Comparison of ENCODE assay signal across 8 cellular contexts in the genomic region with DNA sequence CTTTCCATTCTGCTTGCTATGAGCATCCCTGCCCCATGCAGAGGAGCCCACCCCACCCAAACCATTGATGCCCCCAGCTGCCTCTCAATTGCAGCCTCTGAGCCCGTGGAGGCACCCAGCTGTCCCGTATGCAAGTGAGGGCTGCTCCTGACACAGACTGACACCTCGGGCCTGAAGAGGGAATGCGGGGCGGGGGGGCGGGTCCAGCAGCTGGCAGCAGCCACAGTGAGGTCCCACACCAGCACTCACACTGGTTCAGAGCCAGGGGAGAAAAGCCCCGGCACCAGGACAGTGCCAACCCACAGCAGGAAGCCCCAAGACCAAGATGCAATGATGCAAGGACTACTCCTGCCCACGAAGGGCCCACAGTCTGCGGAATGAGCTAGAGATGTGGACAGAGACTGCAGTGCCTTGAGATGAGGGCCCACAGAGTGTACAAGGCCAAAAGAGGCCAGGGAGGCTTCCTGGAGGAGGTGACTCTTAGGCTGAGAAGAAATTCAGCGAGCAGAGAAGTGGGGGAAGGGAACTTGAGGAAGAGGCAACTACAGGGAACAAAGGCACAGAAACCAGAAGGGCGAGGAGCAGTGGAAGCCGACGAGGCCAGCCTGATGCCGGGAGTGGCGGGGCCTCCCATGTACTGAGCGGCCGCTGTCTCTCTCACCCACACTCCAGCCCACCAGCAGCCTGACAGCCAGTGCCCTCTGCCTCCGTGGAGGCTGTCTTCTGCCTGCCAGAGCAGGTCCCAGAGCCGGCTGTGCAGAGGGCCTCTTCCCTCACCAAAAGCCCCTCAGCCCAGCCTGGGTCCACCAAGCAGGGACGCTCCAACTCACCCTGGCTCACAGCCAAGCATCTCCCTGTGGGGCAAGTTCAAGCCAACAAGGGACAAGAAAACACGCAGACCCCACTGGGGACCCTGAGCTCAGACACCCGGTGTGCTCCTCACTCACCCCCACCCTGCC.
A peak's percentile ranks its signal among the peaks of the same experiment; 100 is the strongest.
DNase-seq lines count a peak whose midpoint lies in the region; ATAC-seq and TF ChIP-seq lines count a peak whose summit lies in the region.

No MANE protein-coding gene starts in this region.

- H3K27ac Mint-ChIP-seq in effector memory CD8-positive, alpha-beta T cell = peak overlapping the region; percentile 95 to 99

- DNase-seq in DMS 273 (lab: John Stamatoyannopoulos, UW; ENCODE audit: unreplicated experiment) (peak; percentile 69), DMS 273 treated with DMSO at 0.1 percent for 48 hours (lab: John Stamatoyannopoulos, UW) (no peak), pons (ENCODE audit: low spot score) (peak; percentile 97), COR-L47 (lab: John Stamatoyannopoulos, UW) (no peak), DMS153 (lab: John Stamatoyannopoulos, UW) (no peak)
- peak; percentile 46 to 65 (median 57) for DNase-seq in effector memory CD8-positive, alpha-beta T cell

- TF ChIP-seq CTCF in OCI-LY1 (IDR thresholded peaks at IDR 0.05; ENCODE audit: low read length) = no peak

- H3K4me2 ChIP-seq in OCI-LY1 (ENCODE audit: low read length) = peak overlapping the region; percentile 90

- H3K27me3 Mint-ChIP-seq in effector memory CD8-positive, alpha-beta T cell = no peaks in the 10 kb centered on the region

- H3K27ac ChIP-seq in OCI-LY1 (ENCODE audit: low read depth, low read length, poor library complexity, severe bottlenecking) = peak overlapping the region; percentile 90

- no peaks in the 10 kb centered on the region for H4K20me1 ChIP-seq in OCI-LY1 (ENCODE audit: insufficient read depth, low read length)

- H3K4me3 ChIP-seq in OCI-LY1 (ENCODE audit: low read depth, low read length, poor library complexity, severe bottlenecking) = peak overlapping the region; percentile 83

- H3K4me1 Mint-ChIP-seq in effector memory CD8-positive, alpha-beta T cell (ENCODE audit: low read depth in 2 of 2) = peaks cover 94% of the 10 kb centered on the region in 2 donors

- peak overlapping the region; percentile 44; the same call in 1 of the 2 replicates for H3K9ac ChIP-seq in OCI-LY1 (ENCODE audit: low read length)

- no peaks in the 10 kb centered on the region for H3K9me3 Mint-ChIP-seq in effector memory CD8-positive, alpha-beta T cell

- no peaks in the 10 kb centered on the region for H3K27me3 ChIP-seq in OCI-LY1 (ENCODE audit: insufficient read depth, low read length)

- no peaks in the 10 kb centered on the region for H3K9me2 ChIP-seq in OCI-LY1 (ENCODE audit: low read depth, low read length)

- H3K36me3 Mint-ChIP-seq in effector memory CD8-positive, alpha-beta T cell (ENCODE audit: insufficient read depth) = peaks cover 51% of the 10 kb centered on the region

- peaks cover 100% of the 10 kb centered on the region for H3K4me1 ChIP-seq in OCI-LY1 (ENCODE audit: insufficient read depth, low read length, severe bottlenecking)

- ATAC-seq in effector memory CD8-positive, alpha-beta T cell (replicated peaks) = peak; percentile 67
- ATAC-seq in HG02973 (IDR thresholded peaks at IDR 0.05; ENCODE audit: unreplicated experiment) = no peak

- peaks cover 64% of the 10 kb centered on the region for H3K79me2 ChIP-seq in OCI-LY1 (ENCODE audit: insufficient read depth, low read length)

- H3K36me3 ChIP-seq in OCI-LY1 (ENCODE audit: insufficient read depth, low read length) = peaks cover 16% of the 10 kb centered on the region

- peak overlapping the region; percentile 83 to 98 for H3K4me3 Mint-ChIP-seq in effector memory CD8-positive, alpha-beta T cell

- H2AFZ ChIP-seq in OCI-LY1 (ENCODE audit: low read length) = no peak overlapping the region

- no peaks in the 10 kb centered on the region for H3F3A ChIP-seq in OCI-LY1 (ENCODE audit: insufficient read depth, low read length)

- H3K9me3 ChIP-seq in OCI-LY1 (ENCODE audit: low read length) = no peaks in the 10 kb centered on the region

Comparison
In these comparisons a context has a peak if more than half of its experiments do, and no peak if none do; other contexts are left out.
1. DNase-seq: peak in DMS 273 (single experiment), effector memory CD8-positive, alpha-beta T cell (3 of 3) and pons (single experiment); none in DMS 273 treated with DMSO at 0.1 percent for 48 hours (single experiment), COR-L47 (single experiment) and DMS153 (single experiment).